1 cellular context compared by ENCODE assay signal in the genomic region with DNA sequence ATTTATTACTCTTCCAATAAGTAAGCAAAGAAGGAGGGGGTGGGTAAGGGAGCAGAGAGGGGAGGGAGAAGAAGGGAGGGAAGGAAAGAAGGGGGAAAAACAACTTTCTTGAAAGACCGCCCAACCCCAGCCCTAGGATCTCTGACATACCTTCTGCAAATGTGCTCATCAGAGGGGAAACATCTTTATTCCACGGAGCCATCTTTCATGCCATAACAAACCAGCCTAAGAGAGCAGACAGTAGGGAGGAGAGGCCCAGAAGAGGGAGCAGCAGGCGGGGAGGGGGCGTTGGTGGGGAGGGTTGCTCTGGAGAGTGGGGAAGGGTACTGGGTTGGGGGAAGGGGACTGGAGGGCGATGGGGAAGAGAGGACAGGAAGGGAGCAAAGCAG.
TF ChIP-seq lines count a peak whose summit lies in the region.

No MANE protein-coding gene starts in this region.

TF ChIP-seq in IMR-90, 13 proteins besides CTCF, POLR2A, EP300 and RAD21:
- TF ChIP-seq, protein P1, sequence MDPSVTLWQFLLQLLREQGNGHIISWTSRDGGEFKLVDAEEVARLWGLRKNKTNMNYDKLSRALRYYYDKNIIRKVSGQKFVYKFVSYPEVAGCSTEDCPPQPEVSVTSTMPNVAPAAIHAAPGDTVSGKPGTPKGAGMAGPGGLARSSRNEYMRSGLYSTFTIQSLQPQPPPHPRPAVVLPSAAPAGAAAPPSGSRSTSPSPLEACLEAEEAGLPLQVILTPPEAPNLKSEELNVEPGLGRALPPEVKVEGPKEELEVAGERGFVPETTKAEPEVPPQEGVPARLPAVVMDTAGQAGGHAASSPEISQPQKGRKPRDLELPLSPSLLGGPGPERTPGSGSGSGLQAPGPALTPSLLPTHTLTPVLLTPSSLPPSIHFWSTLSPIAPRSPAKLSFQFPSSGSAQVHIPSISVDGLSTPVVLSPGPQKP (IDR thresholded peaks at IDR 0.05; ENCODE audit: borderline replicate concordance, low read depth, low read length) = no peak
